ENCODE assay signal across 1 cellular context in the genomic region with DNA sequence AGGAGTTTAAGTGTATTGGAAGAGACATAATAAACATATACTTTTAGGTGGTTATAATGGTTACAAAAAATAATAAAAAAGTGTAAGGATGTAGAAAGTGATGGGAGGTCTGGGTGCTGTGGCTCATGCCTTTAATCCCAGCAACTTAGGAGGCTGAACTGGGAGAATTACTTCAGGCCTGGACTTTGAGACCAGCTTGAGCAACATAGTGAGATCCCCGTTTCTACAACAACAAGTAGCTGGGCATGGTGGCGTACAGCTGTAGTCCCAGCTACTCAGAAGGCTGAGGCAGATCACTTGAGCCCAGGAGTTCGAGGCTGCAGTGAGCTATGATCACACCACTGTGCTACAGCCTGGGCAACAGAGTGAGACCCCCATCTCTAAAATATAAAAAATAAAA.
TF ChIP-seq lines count a peak whose summit lies in the region.

No MANE protein-coding gene starts in this region.

TF ChIP-seq in HepG2, 621 proteins besides CTCF, POLR2A, EP300 and RAD21:
- TF ChIP-seq TBX3 (IDR thresholded peaks at IDR 0.05; ENCODE audit: borderline replicate concordance) = no peak
- TF ChIP-seq HNF4G (IDR thresholded peaks at IDR 0.05; ENCODE audit: borderline replicate concordance, low read depth, low read length) = peak; percentile 69
- no peak for TF ChIP-seq HNF4G (CRISPR knock-in tag; IDR thresholded peaks at IDR 0.05; ENCODE audit: borderline replicate concordance, low read depth)
- no peak for TF ChIP-seq CBX2 (IDR thresholded peaks at IDR 0.05; ENCODE audit: low read depth, low read length)
- TF ChIP-seq CBX2 (CRISPR knock-in tag; IDR thresholded peaks at IDR 0.05; ENCODE audit: low read depth) = no peak
- no peak for TF ChIP-seq ZNF879 (CRISPR knock-in tag; IDR thresholded peaks at IDR 0.05)
- TF ChIP-seq GATAD1 (CRISPR knock-in tag; IDR thresholded peaks at IDR 0.05) = 0 out of 2 replicates have a peak, but pooled peaks have one; percentile 14
- peak; percentile 91 for TF ChIP-seq ZNF121 (CRISPR knock-in tag; IDR thresholded peaks at IDR 0.05)
- TF ChIP-seq, protein P1, sequence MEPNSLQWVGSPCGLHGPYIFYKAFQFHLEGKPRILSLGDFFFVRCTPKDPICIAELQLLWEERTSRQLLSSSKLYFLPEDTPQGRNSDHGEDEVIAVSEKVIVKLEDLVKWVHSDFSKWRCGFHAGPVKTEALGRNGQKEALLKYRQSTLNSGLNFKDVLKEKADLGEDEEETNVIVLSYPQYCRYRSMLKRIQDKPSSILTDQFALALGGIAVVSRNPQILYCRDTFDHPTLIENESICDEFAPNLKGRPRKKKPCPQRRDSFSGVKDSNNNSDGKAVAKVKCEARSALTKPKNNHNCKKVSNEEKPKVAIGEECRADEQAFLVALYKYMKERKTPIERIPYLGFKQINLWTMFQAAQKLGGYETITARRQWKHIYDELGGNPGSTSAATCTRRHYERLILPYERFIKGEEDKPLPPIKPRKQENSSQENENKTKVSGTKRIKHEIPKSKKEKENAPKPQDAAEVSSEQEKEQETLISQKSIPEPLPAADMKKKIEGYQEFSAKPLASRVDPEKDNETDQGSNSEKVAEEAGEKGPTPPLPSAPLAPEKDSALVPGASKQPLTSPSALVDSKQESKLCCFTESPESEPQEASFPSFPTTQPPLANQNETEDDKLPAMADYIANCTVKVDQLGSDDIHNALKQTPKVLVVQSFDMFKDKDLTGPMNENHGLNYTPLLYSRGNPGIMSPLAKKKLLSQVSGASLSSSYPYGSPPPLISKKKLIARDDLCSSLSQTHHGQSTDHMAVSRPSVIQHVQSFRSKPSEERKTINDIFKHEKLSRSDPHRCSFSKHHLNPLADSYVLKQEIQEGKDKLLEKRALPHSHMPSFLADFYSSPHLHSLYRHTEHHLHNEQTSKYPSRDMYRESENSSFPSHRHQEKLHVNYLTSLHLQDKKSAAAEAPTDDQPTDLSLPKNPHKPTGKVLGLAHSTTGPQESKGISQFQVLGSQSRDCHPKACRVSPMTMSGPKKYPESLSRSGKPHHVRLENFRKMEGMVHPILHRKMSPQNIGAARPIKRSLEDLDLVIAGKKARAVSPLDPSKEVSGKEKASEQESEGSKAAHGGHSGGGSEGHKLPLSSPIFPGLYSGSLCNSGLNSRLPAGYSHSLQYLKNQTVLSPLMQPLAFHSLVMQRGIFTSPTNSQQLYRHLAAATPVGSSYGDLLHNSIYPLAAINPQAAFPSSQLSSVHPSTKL (CRISPR knock-in tag; IDR thresholded peaks at IDR 0.05) = peak; percentile 50; the same call in 1 of the 2 replicates
- TF ChIP-seq HDAC2 (CRISPR knock-in tag; IDR thresholded peaks at IDR 0.05) = peak; percentile 31; the same call in 1 of the 2 replicates
- TF ChIP-seq FOSL2 (CRISPR knock-in tag; IDR thresholded peaks at IDR 0.05) = no peak
- TF ChIP-seq NCOR1 (IDR thresholded peaks at IDR 0.05; ENCODE audit: borderline replicate concordance, low read length) = peak; percentile 52; the same call in 1 of the 2 replicates
- TF ChIP-seq CEBPG (CRISPR knock-in tag; IDR thresholded peaks at IDR 0.05) = peak; percentile 60
- TF ChIP-seq ZNF33B (CRISPR knock-in tag; IDR thresholded peaks at IDR 0.05) = 0 out of 2 replicates have a peak, but pooled peaks have one; percentile 47
- TF ChIP-seq FOXK1 (CRISPR knock-in tag; IDR thresholded peaks at IDR 0.05; ENCODE audit: borderline replicate concordance, low read depth) = peak; percentile 70; the same call in 1 of the 2 replicates
- no peak for TF ChIP-seq ZNF619 (CRISPR knock-in tag; IDR thresholded peaks at IDR 0.05)
- peak; percentile 59; the same call in 1 of the 2 replicates for TF ChIP-seq ZNF644 (CRISPR knock-in tag; IDR thresholded peaks at IDR 0.05; ENCODE audit: low read depth)
- TF ChIP-seq GATAD2A (CRISPR knock-in tag; IDR thresholded peaks at IDR 0.05) = peak; percentile 37; the same call in 1 of the 2 replicates
- peak; percentile 27; the same call in 1 of the 2 replicates for TF ChIP-seq KDM1A (CRISPR knock-in tag; IDR thresholded peaks at IDR 0.05)
- TF ChIP-seq ZKSCAN1 (IDR thresholded peaks at IDR 0.05; ENCODE audit: low read length) = no peak
- TF ChIP-seq HNF4A (CRISPR knock-in tag; IDR thresholded peaks at IDR 0.05) = peak; percentile 89
- TF ChIP-seq, protein P2, sequence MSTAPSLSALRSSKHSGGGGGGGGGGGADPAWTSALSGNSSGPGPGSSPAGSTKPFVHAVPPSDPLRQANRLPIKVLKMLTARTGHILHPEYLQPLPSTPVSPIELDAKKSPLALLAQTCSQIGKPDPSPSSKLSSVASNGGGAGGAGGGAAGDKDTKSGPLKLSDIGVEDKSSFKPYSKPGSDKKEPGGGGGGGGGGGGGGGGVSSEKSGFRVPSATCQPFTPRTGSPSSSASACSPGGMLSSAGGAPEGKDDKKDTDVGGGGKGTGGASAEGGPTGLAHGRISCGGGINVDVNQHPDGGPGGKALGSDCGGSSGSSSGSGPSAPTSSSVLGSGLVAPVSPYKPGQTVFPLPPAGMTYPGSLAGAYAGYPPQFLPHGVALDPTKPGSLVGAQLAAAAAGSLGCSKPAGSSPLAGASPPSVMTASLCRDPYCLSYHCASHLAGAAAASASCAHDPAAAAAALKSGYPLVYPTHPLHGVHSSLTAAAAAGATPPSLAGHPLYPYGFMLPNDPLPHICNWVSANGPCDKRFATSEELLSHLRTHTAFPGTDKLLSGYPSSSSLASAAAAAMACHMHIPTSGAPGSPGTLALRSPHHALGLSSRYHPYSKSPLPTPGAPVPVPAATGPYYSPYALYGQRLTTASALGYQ (CRISPR knock-in tag; IDR thresholded peaks at IDR 0.05) = 0 out of 2 replicates have a peak, but pooled peaks have one; percentile 22
- TF ChIP-seq ZNF382 (CRISPR knock-in tag; IDR thresholded peaks at IDR 0.05; ENCODE audit: borderline replicate concordance) = no peak
- TF ChIP-seq CEBPB (IDR thresholded peaks at IDR 0.05; ENCODE audit: borderline replicate concordance, low read depth, low read length) = peak; percentile 82; the same call in 1 of the 2 replicates
- TF ChIP-seq ZNF3 (CRISPR knock-in tag; IDR thresholded peaks at IDR 0.05) = 0 out of 2 replicates have a peak, but pooled peaks have one; percentile 10
- TF ChIP-seq FOXA3 (CRISPR knock-in tag; IDR thresholded peaks at IDR 0.05) = 0 out of 2 replicates have a peak, but pooled peaks have one; percentile 21
- no peak for TF ChIP-seq SOX13 (IDR thresholded peaks at IDR 0.05)
- peak in 1 of 2 experiments; percentile 23; a peak in 1 of 4 replicates for TF ChIP-seq SOX13 (CRISPR knock-in tag; conservative IDR thresholded peaks at IDR 0.05 in 1 of 2, IDR thresholded peaks at IDR 0.05 in 1 of 2)
- TF ChIP-seq CCAR2 (optimal IDR thresholded peaks at IDR 0.05; ENCODE audit: low read depth, low read length) = peak; percentile 41
- TF ChIP-seq GTF2F1 (IDR thresholded peaks at IDR 0.05; ENCODE audit: low read length) = 0 out of 2 replicates have a peak, but pooled peaks have one; percentile 8
- TF ChIP-seq, protein P3, sequence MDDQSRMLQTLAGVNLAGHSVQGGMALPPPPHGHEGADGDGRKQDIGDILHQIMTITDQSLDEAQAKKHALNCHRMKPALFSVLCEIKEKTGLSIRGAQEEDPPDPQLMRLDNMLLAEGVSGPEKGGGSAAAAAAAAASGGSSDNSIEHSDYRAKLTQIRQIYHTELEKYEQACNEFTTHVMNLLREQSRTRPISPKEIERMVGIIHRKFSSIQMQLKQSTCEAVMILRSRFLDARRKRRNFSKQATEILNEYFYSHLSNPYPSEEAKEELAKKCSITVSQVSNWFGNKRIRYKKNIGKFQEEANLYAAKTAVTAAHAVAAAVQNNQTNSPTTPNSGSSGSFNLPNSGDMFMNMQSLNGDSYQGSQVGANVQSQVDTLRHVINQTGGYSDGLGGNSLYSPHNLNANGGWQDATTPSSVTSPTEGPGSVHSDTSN (CRISPR knock-in tag; IDR thresholded peaks at IDR 0.05; ENCODE audit: borderline replicate concordance) = 0 out of 2 replicates have a peak, but pooled peaks have one; percentile 0
- 0 out of 2 replicates have a peak, but pooled peaks have one; percentile 25 for TF ChIP-seq KAT8 (CRISPR knock-in tag; IDR thresholded peaks at IDR 0.05)
- TF ChIP-seq KDM4B (CRISPR knock-in tag; IDR thresholded peaks at IDR 0.05) = 0 out of 2 replicates have a peak, but pooled peaks have one; percentile 46
- TF ChIP-seq, protein P4, sequence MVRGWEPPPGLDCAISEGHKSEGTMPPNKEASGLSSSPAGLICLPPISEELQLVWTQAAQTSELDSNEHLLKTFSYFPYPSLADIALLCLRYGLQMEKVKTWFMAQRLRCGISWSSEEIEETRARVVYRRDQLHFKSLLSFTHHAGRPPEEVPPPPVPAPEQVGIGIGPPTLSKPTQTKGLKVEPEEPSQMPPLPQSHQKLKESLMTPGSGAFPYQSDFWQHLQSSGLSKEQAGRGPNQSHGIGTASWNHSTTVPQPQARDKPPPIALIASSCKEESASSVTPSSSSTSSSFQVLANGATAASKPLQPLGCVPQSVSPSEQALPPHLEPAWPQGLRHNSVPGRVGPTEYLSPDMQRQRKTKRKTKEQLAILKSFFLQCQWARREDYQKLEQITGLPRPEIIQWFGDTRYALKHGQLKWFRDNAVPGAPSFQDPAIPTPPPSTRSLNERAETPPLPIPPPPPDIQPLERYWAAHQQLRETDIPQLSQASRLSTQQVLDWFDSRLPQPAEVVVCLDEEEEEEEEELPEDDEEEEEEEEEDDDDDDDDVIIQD (CRISPR knock-in tag; IDR thresholded peaks at IDR 0.05; ENCODE audit: low read depth) = 0 out of 2 replicates have a peak, but pooled peaks have one; percentile 53
- TF ChIP-seq ZNF264 (CRISPR knock-in tag; IDR thresholded peaks at IDR 0.05) = 0 out of 2 replicates have a peak, but pooled peaks have one; percentile 5
- TF ChIP-seq NKX3-1 (CRISPR knock-in tag; IDR thresholded peaks at IDR 0.05) = no peak
- TF ChIP-seq ZMYM4 (CRISPR knock-in tag; IDR thresholded peaks at IDR 0.05) = peak; percentile 35; the same call in 1 of the 2 replicates
- TF ChIP-seq, protein P5, sequence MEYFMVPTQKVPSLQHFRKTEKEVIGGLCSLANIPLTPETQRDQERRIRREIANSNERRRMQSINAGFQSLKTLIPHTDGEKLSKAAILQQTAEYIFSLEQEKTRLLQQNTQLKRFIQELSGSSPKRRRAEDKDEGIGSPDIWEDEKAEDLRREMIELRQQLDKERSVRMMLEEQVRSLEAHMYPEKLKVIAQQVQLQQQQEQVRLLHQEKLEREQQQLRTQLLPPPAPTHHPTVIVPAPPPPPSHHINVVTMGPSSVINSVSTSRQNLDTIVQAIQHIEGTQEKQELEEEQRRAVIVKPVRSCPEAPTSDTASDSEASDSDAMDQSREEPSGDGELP (IDR thresholded peaks at IDR 0.05; ENCODE audit: borderline replicate concordance, low read depth) = peak; percentile 39; the same call in 1 of the 2 replicates
